Comparison of ENCODE assay signal across 20 cellular contexts in genomic region chr6:28425942-28426541, GRCh38. TPM values are rescaled to one million over a fixed set of nuclear protein-coding genes. Genes with fewer than 3 reads are reported as not detected.
DNase-seq lines count a peak whose midpoint lies in the region; ATAC-seq and TF ChIP-seq lines count a peak whose summit lies in the region.
"Had no signal": no experiment of that assay in that cellular context is flagged by ENCODE, and none has a peak within 500 bp of the region (broad histone marks: within the 10 kb centered on the region; RNA-seq: fewer than 3 reads in every experiment).

No MANE protein-coding gene starts in this region.

- H3K36me3 Mint-ChIP-seq in activated T-cell treated with anti-CD3 and anti-CD28 coated beads, Interleukin-2, amount 50 U/mL, for 4 hours (ENCODE audit: insufficient read depth), result no peaks in the 10 kb centered on the region
- peaks cover 3% of the 10 kb centered on the region for H3K36me3 Mint-ChIP-seq in T-helper 2 cell treated with Interferon-gamma antibody and Interleukin-4, amounts not matched to agents 5 μg/mL and 100 μg/mL, for 36 hours (ENCODE audit: low read depth)
- peaks cover 32% of the 10 kb centered on the region for H3K36me3 Mint-ChIP-seq in endothelial cell (ENCODE audit: low read depth, unreplicated experiment)
- H3K36me3 Mint-ChIP-seq: CD4-positive, CD25-positive, alpha-beta regulatory T cell had no signal

- no peaks in the 10 kb centered on the region for H3K9me3 ChIP-seq in prostate gland
- H3K9me3 ChIP-seq: neutrophil, uterus had no signal

- H3K27me3 Mint-ChIP-seq in activated T-cell treated with anti-CD3 and anti-CD28 coated beads, Interleukin-2, amount 50 U/mL, for 4 hours (ENCODE audit: low read depth), result peaks cover 17% of the 10 kb centered on the region
- H3K27me3 Mint-ChIP-seq in T-helper 2 cell treated with Interferon-gamma antibody and Interleukin-4, amounts not matched to agents 5 μg/mL and 100 μg/mL, for 36 hours (ENCODE audit: low read depth), result peaks cover 64% of the 10 kb centered on the region
- peaks cover 2% of the 10 kb centered on the region for H3K27me3 Mint-ChIP-seq in endothelial cell (ENCODE audit: unreplicated experiment)

- no peak overlapping the region for H3K27ac ChIP-seq in prostate gland
- H3K27ac ChIP-seq: left ventricle myocardium inferior, neutrophil, PC-9, SK-N-MC, uterus had no signal

- H3K36me3 ChIP-seq in prostate gland, result no peaks in the 10 kb centered on the region
- H3K36me3 ChIP-seq: neutrophil, uterus had no signal

- 97% methylated on average over 4 of the region's 4 CpGs for WGBS in prostate gland

- peak overlapping the region; percentile 48 for H3K27ac Mint-ChIP-seq in T-helper 2 cell treated with Interferon-gamma antibody and Interleukin-4, amounts not matched to agents 5 μg/mL and 100 μg/mL, for 36 hours
- H3K27ac Mint-ChIP-seq in endothelial cell (ENCODE audit: unreplicated experiment), result no peak overlapping the region
- H3K27ac Mint-ChIP-seq: HFFc6 had no signal

- no peaks in the 10 kb centered on the region for H3K4me1 ChIP-seq in prostate gland (replicated peaks)
- H3K4me1 ChIP-seq: left ventricle myocardium inferior, uterus had no signal

- intact Hi-C loops in prostate gland (cut with DNase I), result no loop called here

- no peaks in the 10 kb centered on the region for H3K9me3 Mint-ChIP-seq in activated T-cell treated with anti-CD3 and anti-CD28 coated beads, Interleukin-2, amount 50 U/mL, for 4 hours
- peaks cover 9% of the 10 kb centered on the region for H3K9me3 Mint-ChIP-seq in T-helper 2 cell treated with Interferon-gamma antibody and Interleukin-4, amounts not matched to agents 5 μg/mL and 100 μg/mL, for 36 hours
- no peaks in the 10 kb centered on the region for H3K9me3 Mint-ChIP-seq in endothelial cell (ENCODE audit: unreplicated experiment)
- H3K9me3 Mint-ChIP-seq: HFFc6 had no signal

- no peaks in the 10 kb centered on the region for H3K27me3 ChIP-seq in prostate gland (replicated peaks; ENCODE audit: insufficient read depth)
- H3K27me3 ChIP-seq: neutrophil, uterus had no signal

- TF ChIP-seq POLR2A in prostate gland (IDR thresholded peaks at IDR 0.05), result no peak

- no peak overlapping the region for H3K4me3 ChIP-seq in prostate gland
- H3K4me3 ChIP-seq: left ventricle myocardium inferior, PC-9, SK-N-MC, uterus had no signal

- H3K4me3 Mint-ChIP-seq in activated T-cell treated with anti-CD3 and anti-CD28 coated beads, Interleukin-2, amount 50 U/mL, for 4 hours, result no peak overlapping the region
- H3K4me3 Mint-ChIP-seq in T-helper 2 cell treated with Interferon-gamma antibody and Interleukin-4, amounts not matched to agents 5 μg/mL and 100 μg/mL, for 36 hours, result peak overlapping the region; percentile 45
- peak overlapping the region; percentile 52 for H3K4me3 Mint-ChIP-seq in endothelial cell (ENCODE audit: unreplicated experiment)
- H3K4me3 Mint-ChIP-seq: CD4-positive, CD25-positive, alpha-beta regulatory T cell; HFFc6 had no signal

- ATAC-seq in activated T-cell treated with anti-CD3 and anti-CD28 coated beads, Interleukin-2, amount 50 U/mL, for 4 hours, result peak; percentile 67 to 87
- ATAC-seq in HG02610 (IDR thresholded peaks at IDR 0.05; ENCODE audit: unreplicated experiment), result peak; percentile 77
- ATAC-seq: esophagus mucosa, right cardiac atrium had no signal

- no peak for DNase-seq in activated T-cell treated with anti-CD3 and anti-CD28 coated beads, Interleukin-2, amount 50 U/mL, for 4 hours
- no peak for DNase-seq in activated T-cell treated with anti-CD3 and anti-CD28 coated beads, Interleukin-2, amount 50 U/mL, for 48 hours
- peak; percentile 17 for DNase-seq in T-helper 2 cell treated with Interferon-gamma antibody and Interleukin-4, amounts not matched to agents 5 μg/mL and 100 μg/mL, for 36 hours (ENCODE audit: low spot score)
- DNase-seq in endothelial cell (ENCODE audit: low spot score) (no peak), NOMO-1 treated with dmso at 0.1 percent for 144 hours (lab: John Stamatoyannopoulos, UW; ENCODE audit: unreplicated experiment) (no peak), NCI-H146 (lab: John Stamatoyannopoulos, UW) (no peak), prostate gland (ENCODE audit: low spot score) (no peak)
- DNase-seq: ACHN, HFFc6, left ventricle myocardium inferior, NCI-H1048, NCI-H69, PC-9, right cardiac atrium, uterus had no signal

- TF ChIP-seq CTCF in endothelial cell (IDR thresholded peaks at IDR 0.05; ENCODE audit: unreplicated experiment), result no peak
- no peak for TF ChIP-seq CTCF in prostate gland (IDR thresholded peaks at IDR 0.05)

- H3K4me1 Mint-ChIP-seq in activated T-cell treated with anti-CD3 and anti-CD28 coated beads, Interleukin-2, amount 50 U/mL, for 4 hours (ENCODE audit: low read depth), result peaks cover 7% of the 10 kb centered on the region
- peaks cover 31% of the 10 kb centered on the region for H3K4me1 Mint-ChIP-seq in T-helper 2 cell treated with Interferon-gamma antibody and Interleukin-4, amounts not matched to agents 5 μg/mL and 100 μg/mL, for 36 hours (ENCODE audit: low read depth)
- H3K4me1 Mint-ChIP-seq in endothelial cell (ENCODE audit: unreplicated experiment), result no peaks in the 10 kb centered on the region

RNA-seq across cellular contexts. Expression of gene ZSCAN23, which starts 17.2 kb away (rescaled TPM):
- under 1 TPM; 0.46 to 0.76 (median 0.69) TPM for total RNA-seq in activated T-cell treated with anti-CD3 and anti-CD28 coated beads, Interleukin-2, amount 50 U/mL, for 4 hours
- total RNA-seq in endothelial cell (ENCODE audit: unreplicated experiment) (6.8 TPM), prostate gland (1 to 10 TPM; 5.3 to 5.7 TPM)

RNA-seq across cellular contexts. Expression of gene ZSCAN12, which starts 26.5 kb away (rescaled TPM):
- total RNA-seq in activated T-cell treated with anti-CD3 and anti-CD28 coated beads, Interleukin-2, amount 50 U/mL, for 4 hours, result 1 to 10 TPM; 2.7 to 2.8 (median 2.7) TPM
- total RNA-seq in endothelial cell (ENCODE audit: unreplicated experiment), result 9.5 TPM
- 10 to 100 TPM in 1 of 2 donors, 1 to 10 TPM in 1; 5.9 to 10.2 TPM for total RNA-seq in prostate gland
